Comparison of ENCODE assay signal across 13 cellular contexts in the genomic region with DNA sequence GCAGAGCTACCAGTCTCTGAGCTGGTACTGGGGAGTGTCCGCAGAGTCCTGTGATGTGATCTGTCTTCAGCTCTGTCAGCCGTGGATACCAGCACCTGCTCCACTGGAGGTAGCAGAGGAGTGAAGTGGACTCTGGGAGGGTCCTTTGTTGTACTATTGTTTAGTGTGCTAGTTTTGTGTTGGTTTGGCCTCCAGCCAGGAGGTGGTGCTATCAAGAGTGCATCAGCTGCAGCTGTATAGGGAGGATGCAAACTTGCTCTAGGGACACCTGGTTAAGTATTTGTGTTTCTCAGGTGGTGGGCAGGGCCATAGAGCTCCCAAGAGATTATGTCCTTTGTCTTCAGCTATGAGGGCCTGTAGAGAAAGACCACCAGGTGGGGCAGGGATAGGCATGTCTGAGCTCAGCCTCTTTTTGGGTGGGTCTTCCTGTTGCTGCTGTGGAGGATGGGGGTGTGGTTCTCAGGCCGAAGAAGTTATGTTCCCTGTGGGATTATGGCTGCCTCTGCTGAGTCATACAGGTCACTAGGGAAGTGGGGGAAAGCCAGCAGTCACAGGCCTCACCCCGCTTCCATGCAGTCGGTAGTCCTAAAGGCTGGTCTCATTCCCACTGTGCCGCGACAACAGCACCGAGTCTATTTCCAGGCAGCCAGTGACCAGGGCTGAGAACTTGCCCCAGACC.
DNase-seq lines count a peak whose midpoint lies in the region; ATAC-seq and TF ChIP-seq lines count a peak whose summit lies in the region.
"Had no signal": no experiment of that assay in that cellular context is flagged by ENCODE, and none has a peak within 500 bp of the region (broad histone marks: within the 10 kb centered on the region; RNA-seq: fewer than 3 reads in every experiment).

No MANE protein-coding gene starts in this region.

- no peak overlapping the region for H3K14ac ChIP-seq in H9 (ENCODE audit: insufficient read depth, low read length)

- H3K4ac ChIP-seq in H9 (ENCODE audit: low read depth, low read length) = no peak overlapping the region

- H2BK120ac ChIP-seq in H9 (ENCODE audit: low read depth, low read length, poor library complexity, severe bottlenecking) = no peak overlapping the region

- WGBS in H9 (ENCODE audit: extremely low coverage, insufficient read length, low lambda C conversion rate) = no CpG with 5 or more reads among the region's 8 CpGs

- H3K23ac ChIP-seq in H9 (ENCODE audit: insufficient read length, low read depth, low read length) = no peak overlapping the region

- H3K4me3 ChIP-seq in Caco-2 (ENCODE audit: low read depth, low read length) = no peak overlapping the region
- H3K4me3 ChIP-seq: transverse colon had no signal

- intact Hi-C loops in Caco-2 (cut with micrococcal nuclease; ENCODE audit: unreplicated experiment) = no loop called here

- DNase-seq in Caco-2 (peak in 1 of 2 experiments; percentile 39), H9 (peak; percentile 31), NCI-H510A treated with DMSO at 0.1 percent for 48 hours (lab: John Stamatoyannopoulos, UW) (peak; percentile 21), chondrocyte (ENCODE audit: low spot score) (no peak), GM13976 (ENCODE audit: low spot score) (no peak), medulla oblongata (ENCODE audit: extremely low spot score) (no peak)
- DNase-seq: activated CD4-positive, CD25-positive, alpha-beta regulatory T cell; head of caudate nucleus; transverse colon had no signal

- no peak overlapping the region for H3T11ph ChIP-seq in H9 (ENCODE audit: low read length)

- no peak overlapping the region for H4K5ac ChIP-seq in H9 (ENCODE audit: insufficient read length, low read depth, low read length)

- no peak overlapping the region for H2BK5ac ChIP-seq in H9 (ENCODE audit: insufficient read length, low read length)

- TF ChIP-seq CTCF in Caco-2 (IDR thresholded peaks at IDR 0.05; ENCODE audit: insufficient read depth in 1 of 2, low read depth in 1 of 2, low read length in 1 of 2, severe bottlenecking in 1 of 2, unreplicated experiment in 1 of 2) (no peak), H9 (conservative IDR thresholded peaks at IDR 0.05) (peak; percentile 29; the same call in 1 of the 3 replicates), chondrocyte (IDR thresholded peaks at IDR 0.05) (no peak), GM13976 (IDR thresholded peaks at IDR 0.05; ENCODE audit: borderline replicate concordance, control extremely low read depth, extremely low read depth, insufficient read depth, missing control alignments) (no peak)

- H3K4me1 ChIP-seq in Caco-2 (no peaks in the 10 kb centered on the region), H9 (ENCODE audit: insufficient read depth, low read length) (peaks cover 2% of the 10 kb centered on the region; the same call in 1 of the 2 replicates)
- H3K4me1 ChIP-seq: transverse colon had no signal

- no peak overlapping the region for H2BK15ac ChIP-seq in H9 (ENCODE audit: low read depth, low read length)

- no peak overlapping the region for H3K4me2 ChIP-seq in H9 (ENCODE audit: insufficient read depth, insufficient read length, low read length)
- H3K4me2 ChIP-seq: KMS-11 had no signal

- H3K27ac ChIP-seq in H9 (ENCODE audit: insufficient read length, low read depth, low read length) = no peak overlapping the region
- H3K27ac ChIP-seq: KMS-11, transverse colon had no signal

- no peaks in the 10 kb centered on the region for H3K36me3 Mint-ChIP-seq in Caco-2 (ENCODE audit: insufficient read depth, unreplicated experiment)
- peaks cover 5 to 19% (median 5%) of the 10 kb centered on the region in 3 experiments; a peak in 4 of 7 replicates for H3K36me3 Mint-ChIP-seq in H9 (ENCODE audit: insufficient read depth in 1 of 3, low read depth in 3 of 3)
- H3K36me3 Mint-ChIP-seq in chondrocyte (ENCODE audit: low read depth) = peaks cover 8% of the 10 kb centered on the region
- H3K36me3 Mint-ChIP-seq: memory B cell had no signal

- H3K36me3 ChIP-seq in Caco-2 (ENCODE audit: control insufficient read depth, insufficient read depth, low read length) = no peaks in the 10 kb centered on the region
- H3K36me3 ChIP-seq: transverse colon had no signal

- H4K91ac ChIP-seq in H9 (ENCODE audit: insufficient read length, low read depth, low read length) = no peak overlapping the region

- H3K9me3 Mint-ChIP-seq in Caco-2 (ENCODE audit: unreplicated experiment) (peaks cover 8% of the 10 kb centered on the region), H9 (peaks cover 7 to 10% of the 10 kb centered on the region in 2 experiments; a peak in 2 of 5 replicates), chondrocyte (ENCODE audit: low read depth) (peaks cover 18% of the 10 kb centered on the region)

- no peak overlapping the region for H2AK5ac ChIP-seq in H9 (ENCODE audit: insufficient read length, low read length)

- no peak overlapping the region for H4K8ac ChIP-seq in H9 (replicated peaks; ENCODE audit: insufficient read length, low read depth, low read length)

- H3K9ac ChIP-seq in H9 (ENCODE audit: extremely low read depth, insufficient read length, low read length) = no peak overlapping the region
- H3K9ac ChIP-seq: KMS-11 had no signal

- no peaks in the 10 kb centered on the region for H3K9me3 ChIP-seq in Caco-2
- no peaks in the 10 kb centered on the region for H3K9me3 ChIP-seq in H9 (ENCODE audit: control insufficient read depth, low read depth, low read length)
- H3K9me3 ChIP-seq: transverse colon had no signal

- no peaks in the 10 kb centered on the region for H4K20me1 ChIP-seq in H9 (ENCODE audit: control insufficient read depth, insufficient read depth, insufficient read length)

- H3K27me3 ChIP-seq in Caco-2 (replicated peaks; ENCODE audit: control insufficient read depth, insufficient read depth, low read length) = no peaks in the 10 kb centered on the region
- H3K27me3 ChIP-seq in H9 (ENCODE audit: insufficient read depth, low read length) = no peaks in the 10 kb centered on the region
- H3K27me3 ChIP-seq: transverse colon had no signal

- in situ Hi-C loops in GM13976 (cut with MboI; ENCODE audit: low sequenced_read_pairs, unreplicated experiment) = no loop called here

- POLR2A ChIA-PET in Caco-2 (lab: Charles Lee) = no interaction called here

- H2AFZ ChIP-seq in H9 (ENCODE audit: low read length) = no peak overlapping the region

- no peaks in the 10 kb centered on the region for H3K79me2 ChIP-seq in H9 (ENCODE audit: insufficient read depth, low read length)

- BruUV-seq in Caco-2 (replicated peaks; lab: Mats Ljungman, UMichigan) = no TSS peak

- no peak overlapping the region for H3K18ac ChIP-seq in H9 (ENCODE audit: insufficient read length, low read depth, low read length)

- H3K27ac Mint-ChIP-seq in Caco-2 (ENCODE audit: unreplicated experiment) (peak overlapping the region; percentile 59), H9 (peak overlapping the region in 2 of 3 experiments; percentile 67 to 82; a peak in 3 of 7 replicates), chondrocyte (ENCODE audit: unreplicated experiment) (peak overlapping the region; percentile 20)
- H3K27ac Mint-ChIP-seq: memory B cell had no signal

- CTCF ChIA-PET in Caco-2 (lab: Charles Lee) = no interaction called here

- H3K27me3 Mint-ChIP-seq in Caco-2 (ENCODE audit: insufficient read depth, unreplicated experiment) (no peaks in the 10 kb centered on the region), H9 (ENCODE audit: low read depth) (no peaks in the 10 kb centered on the region), chondrocyte (ENCODE audit: low read depth) (no peaks in the 10 kb centered on the region)
- H3K27me3 Mint-ChIP-seq: memory B cell had no signal

- no peak overlapping the region for H3K56ac ChIP-seq in H9 (ENCODE audit: insufficient read length, low read depth, low read length)

- H2BK20ac ChIP-seq in H9 (ENCODE audit: low read depth, low read length, poor library complexity, severe bottlenecking) = no peak overlapping the region

- H3K23me2 ChIP-seq in H9 (ENCODE audit: insufficient read length, low read depth, low read length, poor library complexity, severe bottlenecking) = no peaks in the 10 kb centered on the region

- no peak for ATAC-seq in GM19023 (IDR thresholded peaks at IDR 0.05; ENCODE audit: unreplicated experiment)
- no peak for ATAC-seq in HG03045 (IDR thresholded peaks at IDR 0.05; ENCODE audit: unreplicated experiment)

- H3K4me3 Mint-ChIP-seq in Caco-2 (ENCODE audit: unreplicated experiment) (no peak overlapping the region), H9 (no peak overlapping the region), chondrocyte (ENCODE audit: unreplicated experiment) (no peak overlapping the region)
- H3K4me3 Mint-ChIP-seq: memory B cell had no signal

- no peak overlapping the region for H2BK12ac ChIP-seq in H9 (ENCODE audit: insufficient read length, low read depth, low read length)

- H3K4me1 Mint-ChIP-seq in Caco-2 (ENCODE audit: low read depth, unreplicated experiment) (no peaks in the 10 kb centered on the region), H9 (peaks cover 12 to 14% of the 10 kb centered on the region in 2 experiments), chondrocyte (ENCODE audit: low read depth) (peaks cover 21% of the 10 kb centered on the region)
- H3K4me1 Mint-ChIP-seq: memory B cell had no signal

- no peaks in the 10 kb centered on the region for H3K79me1 ChIP-seq in H9 (ENCODE audit: insufficient read depth, low read depth, low read length, poor library complexity, severe bottlenecking)

Comparison
In these comparisons a context has a peak if more than half of its experiments do, and no peak if none do; other contexts are left out.
1. DNase-seq: peak in H9 (single experiment) and NCI-H510A treated with DMSO at 0.1 percent for 48 hours (single experiment); none in chondrocyte (single experiment), GM13976 (single experiment) and medulla oblongata (single experiment).
2. H3K27ac Mint-ChIP-seq: peak in every context shown above with its lines; median percentile 74 in H9; 59 in Caco-2; 20 in chondrocyte.